34 cellular contexts compared by ENCODE assay signal in the genomic region with DNA sequence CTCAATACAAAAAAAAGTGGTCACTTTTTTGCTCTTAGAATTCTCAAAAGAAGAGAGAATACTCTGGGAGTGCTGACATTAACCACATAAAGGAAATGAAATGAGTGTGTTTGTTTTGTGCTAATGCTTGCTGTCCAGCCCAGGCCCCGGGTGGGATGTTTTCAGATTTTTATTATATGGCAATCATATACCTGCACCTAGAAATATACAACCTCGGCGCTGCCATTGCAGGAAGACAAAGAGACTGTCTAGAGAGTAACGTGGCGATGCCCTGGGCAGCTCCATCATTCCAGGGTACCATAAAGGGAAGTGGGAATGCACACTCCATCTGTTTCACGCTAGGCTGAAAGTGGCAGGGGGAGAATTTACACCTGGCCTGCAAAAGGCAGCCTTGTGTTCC.
"Had no signal": no experiment of that assay in that cellular context is flagged by ENCODE, and none has a peak within 500 bp of the region (broad histone marks: within the 10 kb centered on the region; RNA-seq: fewer than 3 reads in every experiment).

No MANE protein-coding gene starts in this region.

- H3K4me3 ChIP-seq: adrenal gland, body of pancreas, breast epithelium had no signal

- H3K9me3 Mint-ChIP-seq: activated B cell treated with CpG ODN at 0.5 μM for 24 hours; activated CD4-positive, alpha-beta memory T cell treated with anti-CD3 and anti-CD28 coated beads for 36 hours; activated CD4-positive, alpha-beta T cell treated with anti-CD3 and anti-CD28 coated beads, Interleukin-2, amount 10 ng/mL, durations not matched to agents 24 days and 14 days; activated CD8-positive, alpha-beta T cell treated with anti-CD3 and anti-CD28 coated beads for 36 hours; activated naive CD4-positive, alpha-beta T cell treated with anti-CD3 and anti-CD28 coated beads for 36 hours; activated naive CD4-positive, alpha-beta T cell treated with anti-CD3 and anti-CD28 coated beads, Interleukin-2, amount 50 U/mL, for 72 hours; activated naive CD8-positive, alpha-beta T cell treated with anti-CD3 and anti-CD28 coated beads for 36 hours; activated T-cell treated with anti-CD3 and anti-CD28 coated beads, Interleukin-2, amount 50 U/mL, for 4 hours; activated T-cell treated with anti-CD3 and anti-CD28 coated beads, Interleukin-2, amount 50 U/mL, for 72 hours; activated T-helper 1 cell treated with anti-CD3 and anti-CD28 coated beads, Interleukin-12 subunit alpha, Interleukin-12 subunit beta, Interleukin-2, Interleukin-4 antibody, amounts not matched to agents 30 ng/mL and 10 ng/mL and 1 ng/mL, durations not matched to agents 14 hours and 24 hours and 36 hours; activated T-helper 17 cell treated with anti-CD3 and anti-CD28 coated beads, Interleukin-2, amount 50 U/mL, for 72 hours; T-helper 1 cell treated with Interleukin-12 subunit alpha and Interleukin-12 subunit beta and Interleukin-4 antibody, amounts not matched to agents 30 μg/mL and 1 μg/mL, for 36 hours; T-helper 2 cell treated with Interferon-gamma antibody and Interleukin-4, amounts not matched to agents 5 μg/mL and 100 μg/mL, for 36 hours had no signal

- H3K4me1 Mint-ChIP-seq: activated CD4-positive, alpha-beta T cell treated with anti-CD3 and anti-CD28 coated beads, Interleukin-2, amount 10 ng/mL, durations not matched to agents 24 days and 14 days; activated naive CD8-positive, alpha-beta T cell treated with anti-CD3 and anti-CD28 coated beads for 36 hours; activated T-helper 17 cell treated with anti-CD3 and anti-CD28 coated beads, Interleukin-2, amount 50 U/mL, for 72 hours had no signal

- H3K4me1 ChIP-seq: adrenal gland had no signal

- ATAC-seq: activated CD8-positive, alpha-beta T cell treated with anti-CD3 and anti-CD28 coated beads for 36 hours; activated naive CD4-positive, alpha-beta T cell treated with anti-CD3 and anti-CD28 coated beads, Interleukin-2, amount 50 U/mL, for 72 hours; activated T-cell treated with anti-CD3 and anti-CD28 coated beads, Interleukin-2, amount 50 U/mL, for 4 hours; activated T-cell treated with anti-CD3 and anti-CD28 coated beads, Interleukin-2, amount 50 U/mL, for 72 hours; activated T-helper 17 cell treated with anti-CD3 and anti-CD28 coated beads, Interleukin-2, amount 50 U/mL, for 72 hours; body of pancreas had no signal

- H3K36me3 ChIP-seq: adrenal gland, brain microvascular endothelial cell, breast epithelium had no signal

- H3K4me3 Mint-ChIP-seq: activated B cell treated with CpG ODN at 0.5 μM for 24 hours; activated CD4-positive, alpha-beta memory T cell treated with anti-CD3 and anti-CD28 coated beads for 36 hours; activated CD4-positive, alpha-beta T cell treated with anti-CD3 and anti-CD28 coated beads, Interleukin-2, amount 10 ng/mL, durations not matched to agents 24 days and 14 days; activated CD8-positive, alpha-beta T cell treated with anti-CD3 and anti-CD28 coated beads for 36 hours; activated naive CD4-positive, alpha-beta T cell treated with anti-CD3 and anti-CD28 coated beads for 36 hours; activated naive CD8-positive, alpha-beta T cell treated with anti-CD3 and anti-CD28 coated beads for 36 hours; activated T-cell treated with anti-CD3 and anti-CD28 coated beads, Interleukin-2, amount 50 U/mL, for 4 hours; activated T-cell treated with anti-CD3 and anti-CD28 coated beads, Interleukin-2, amount 50 U/mL, for 72 hours; activated T-helper 1 cell treated with anti-CD3 and anti-CD28 coated beads, Interleukin-12 subunit alpha, Interleukin-12 subunit beta, Interleukin-2, Interleukin-4 antibody, amounts not matched to agents 30 ng/mL and 10 ng/mL and 1 ng/mL, durations not matched to agents 14 hours and 24 hours and 36 hours; activated T-helper 17 cell treated with anti-CD3 and anti-CD28 coated beads, Interleukin-2, amount 50 U/mL, for 72 hours; T-helper 1 cell treated with Interleukin-12 subunit alpha and Interleukin-12 subunit beta and Interleukin-4 antibody, amounts not matched to agents 30 μg/mL and 1 μg/mL, for 36 hours; T-helper 2 cell treated with Interferon-gamma antibody and Interleukin-4, amounts not matched to agents 5 μg/mL and 100 μg/mL, for 36 hours had no signal

- DNase-seq: activated B cell treated with CpG ODN at 0.5 μM for 24 hours; activated CD4-positive, alpha-beta memory T cell treated with anti-CD3 and anti-CD28 coated beads for 36 hours; activated CD4-positive, alpha-beta T cell treated with anti-CD3 and anti-CD28 coated beads for 4 hours; activated CD4-positive, alpha-beta T cell treated with anti-CD3 and anti-CD28 coated beads, Interleukin-2, amount 10 ng/mL, durations not matched to agents 24 days and 14 days; activated CD4-positive, alpha-beta T cell treated with anti-CD3 and anti-CD28 coated beads, Interleukin-2, amount 50 U/mL, for 1 hour; activated CD4-positive, alpha-beta T cell treated with anti-CD3 and anti-CD28 coated beads, Interleukin-2, amount 50 U/mL, for 4 hours; activated CD4-positive, CD25-positive, alpha-beta regulatory T cell treated with anti-CD3 and anti-CD28 coated beads, Interleukin-2, amount 50 U/mL, for 72 hours; activated CD8-positive, alpha-beta memory T cell treated with anti-CD3 and anti-CD28 coated beads, Interleukin-2, amount 50 U/mL, for 4 hours; activated CD8-positive, alpha-beta T cell treated with anti-CD3 and anti-CD28 coated beads for 36 hours; activated effector memory CD4-positive, alpha-beta T cell treated with anti-CD3 and anti-CD28 coated beads, Interleukin-2, amount 50 U/mL, for 16 hours; activated gamma-delta T cell treated with Interleukin-2 at 50 U/mL for 16 hours; activated naive CD4-positive, alpha-beta T cell; activated naive CD4-positive, alpha-beta T cell treated with anti-CD3 and anti-CD28 coated beads for 36 hours; activated naive CD4-positive, alpha-beta T cell treated with anti-CD3 and anti-CD28 coated beads, Interleukin-2, amount 50 U/mL, for 16 hours; activated naive CD8-positive, alpha-beta T cell treated with anti-CD3 and anti-CD28 coated beads for 36 hours; activated T-cell treated with anti-CD3 and anti-CD28 coated beads for 4 hours; activated T-cell treated with anti-CD3 and anti-CD28 coated beads, Interleukin-2, amount 50 U/mL, for 1 hour; activated T-cell treated with anti-CD3 and anti-CD28 coated beads, Interleukin-2, amount 50 U/mL, for 4 hours; activated T-cell treated with anti-CD3 and anti-CD28 coated beads, Interleukin-2, amount 50 U/mL, for 72 hours; adrenal gland; amniotic stem cell; aorta; body of pancreas; brain microvascular endothelial cell; central memory CD4-positive, alpha-beta T cell; T-helper 1 cell; T-helper 2 cell; T-helper 9 cell had no signal

- H3K27ac Mint-ChIP-seq: activated B cell treated with CpG ODN at 0.5 μM for 24 hours; activated CD4-positive, alpha-beta memory T cell treated with anti-CD3 and anti-CD28 coated beads for 36 hours; activated CD4-positive, alpha-beta T cell treated with anti-CD3 and anti-CD28 coated beads, Interleukin-2, amount 10 ng/mL, durations not matched to agents 24 days and 14 days; activated CD8-positive, alpha-beta T cell treated with anti-CD3 and anti-CD28 coated beads for 36 hours; activated naive CD4-positive, alpha-beta T cell treated with anti-CD3 and anti-CD28 coated beads for 36 hours; activated naive CD4-positive, alpha-beta T cell treated with anti-CD3 and anti-CD28 coated beads, Interleukin-2, amount 50 U/mL, for 72 hours; activated naive CD8-positive, alpha-beta T cell treated with anti-CD3 and anti-CD28 coated beads for 36 hours; activated T-cell treated with anti-CD3 and anti-CD28 coated beads, Interleukin-2, amount 50 U/mL, for 72 hours; activated T-helper 1 cell treated with anti-CD3 and anti-CD28 coated beads, Interleukin-12 subunit alpha, Interleukin-12 subunit beta, Interleukin-2, Interleukin-4 antibody, amounts not matched to agents 30 ng/mL and 10 ng/mL and 1 ng/mL, durations not matched to agents 14 hours and 24 hours and 36 hours; activated T-helper 17 cell treated with anti-CD3 and anti-CD28 coated beads, Interleukin-2, amount 50 U/mL, for 72 hours; T-helper 1 cell treated with Interleukin-12 subunit alpha and Interleukin-12 subunit beta and Interleukin-4 antibody, amounts not matched to agents 30 μg/mL and 1 μg/mL, for 36 hours; T-helper 2 cell treated with Interferon-gamma antibody and Interleukin-4, amounts not matched to agents 5 μg/mL and 100 μg/mL, for 36 hours had no signal

- H3K36me3 Mint-ChIP-seq: activated CD4-positive, alpha-beta memory T cell treated with anti-CD3 and anti-CD28 coated beads for 36 hours; activated naive CD4-positive, alpha-beta T cell treated with anti-CD3 and anti-CD28 coated beads, Interleukin-2, amount 50 U/mL, for 72 hours; activated naive CD8-positive, alpha-beta T cell treated with anti-CD3 and anti-CD28 coated beads for 36 hours had no signal

- H3K9me3 ChIP-seq: adrenal gland, body of pancreas, breast epithelium had no signal
